ENCODE assay signal across 8 cellular contexts in the genomic region with DNA sequence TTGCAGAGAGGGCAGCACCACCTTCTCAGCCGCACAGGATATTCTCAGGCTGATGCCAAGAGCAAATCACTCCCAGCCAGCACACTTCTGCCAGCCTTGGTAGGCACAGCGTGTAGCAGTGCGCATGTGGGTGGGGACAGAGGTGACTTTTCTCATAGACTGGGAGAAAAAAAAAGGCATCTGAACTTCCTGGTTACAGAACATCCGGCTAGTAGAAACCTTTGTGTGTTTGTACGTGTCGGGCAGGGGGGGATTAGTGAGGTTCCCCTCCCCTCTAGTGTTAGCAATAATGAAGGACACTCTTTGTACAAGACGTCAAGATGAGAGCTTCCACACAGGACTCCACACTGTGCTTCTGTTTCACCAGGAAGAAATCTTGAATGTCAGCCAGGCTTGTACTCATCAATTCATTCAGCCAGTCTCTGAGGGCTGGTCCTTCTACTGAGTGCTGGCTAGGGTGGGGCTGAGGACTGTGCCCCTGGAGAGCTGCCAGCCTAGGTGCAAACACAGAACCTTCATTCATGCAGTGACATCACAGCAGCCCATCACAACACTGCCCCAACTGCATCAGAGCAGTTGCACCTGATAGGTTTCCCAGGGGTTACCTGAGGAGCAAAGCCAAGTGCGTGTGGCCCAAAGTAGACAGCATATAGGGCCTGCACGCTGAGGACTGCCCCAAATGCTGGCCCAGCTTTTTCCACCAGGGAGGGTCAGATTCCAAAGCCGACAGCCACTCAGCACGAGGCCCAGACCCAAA.
DNase-seq lines count a peak whose midpoint lies in the region; ATAC-seq and TF ChIP-seq lines count a peak whose summit lies in the region.

No MANE protein-coding gene starts in this region.

- H3K9ac ChIP-seq in parathyroid adenoma: no peak overlapping the region

- H3K9me3 ChIP-seq in parathyroid adenoma (ENCODE audit: control insufficient read depth, low read length): no peaks in the 10 kb centered on the region

- H3K36me3 ChIP-seq in parathyroid adenoma (ENCODE audit: control insufficient read depth, insufficient read depth, low read length): no peaks in the 10 kb centered on the region

- H3K4me1 ChIP-seq in parathyroid adenoma: peaks cover 3% of the 10 kb centered on the region

- DNase-seq in ELR (ENCODE audit: low read depth) (peak; percentile 40), NCI-H774 (lab: John Stamatoyannopoulos, UW) (peak; percentile 38), choroid plexus epithelial cell (ENCODE audit: low read depth) (peak; percentile 53), SIG-M5 (lab: John Stamatoyannopoulos, UW) (no peak)

- H3K27ac ChIP-seq in parathyroid adenoma: no peak overlapping the region

- ATAC-seq in HG03280 (IDR thresholded peaks at IDR 0.05; ENCODE audit: unreplicated experiment) (no peak), HG02884 (IDR thresholded peaks at IDR 0.05; ENCODE audit: unreplicated experiment) (no peak), HG02678 (IDR thresholded peaks at IDR 0.05; ENCODE audit: unreplicated experiment) (no peak)

- no peaks in the 10 kb centered on the region for H3K27me3 ChIP-seq in parathyroid adenoma (ENCODE audit: control insufficient read depth, insufficient read depth, low read length)

- H3K4me2 ChIP-seq in parathyroid adenoma (ENCODE audit: low read length): no peak overlapping the region

- no peak overlapping the region for H3K4me3 ChIP-seq in choroid plexus epithelial cell (ENCODE audit: low read depth, low read length)
- H3K4me3 ChIP-seq in parathyroid adenoma (ENCODE audit: low read depth, low read length): no peak overlapping the region

- H2AFZ ChIP-seq in parathyroid adenoma: peak overlapping the region; percentile 53

- TF ChIP-seq CTCF in choroid plexus epithelial cell (conservative IDR thresholded peaks at IDR 0.05; ENCODE audit: low read depth, low read length): peak; percentile 5
- no peak for TF ChIP-seq CTCF in parathyroid adenoma (IDR thresholded peaks at IDR 0.05)

- no peaks in the 10 kb centered on the region for H3K79me2 ChIP-seq in parathyroid adenoma
